In genomic region chr1:154628122-154628405, GRCh38 we compare ENCODE assay signal across 8 cellular contexts. TPM values are rescaled to one million over a fixed set of nuclear protein-coding genes. Genes with fewer than 3 reads are reported as not detected.
DNase-seq lines count a peak whose midpoint lies in the region; ATAC-seq lines count a peak whose summit lies in the region.

No MANE protein-coding gene starts in this region.

- peaks cover 11% of the 10 kb centered on the region for H3K9me3 ChIP-seq in iPS-20b (ENCODE audit: insufficient read depth, low read depth, low read length)

- H3K27me3 Mint-ChIP-seq in stimulated activated naive CD8-positive, alpha-beta T cell treated with anti-CD3 and anti-CD28 coated beads, Interleukin-15, Interleukin-2, amounts not matched to agents 100 ng/mL and 50 ng/mL, for 24 hours = peaks cover 8% of the 10 kb centered on the region
- peaks cover 4% of the 10 kb centered on the region for H3K27me3 Mint-ChIP-seq in activated naive CD8-positive, alpha-beta T cell treated with anti-CD3 and anti-CD28 coated beads for 36 hours

- peak overlapping the region; percentile 98 for H3K27ac Mint-ChIP-seq in stimulated activated naive CD8-positive, alpha-beta T cell treated with anti-CD3 and anti-CD28 coated beads, Interleukin-15, Interleukin-2, amounts not matched to agents 100 ng/mL and 50 ng/mL, for 24 hours
- peak overlapping the region; percentile 96 for H3K27ac Mint-ChIP-seq in activated naive CD8-positive, alpha-beta T cell treated with anti-CD3 and anti-CD28 coated beads for 36 hours

- H3K4me1 Mint-ChIP-seq in stimulated activated naive CD8-positive, alpha-beta T cell treated with anti-CD3 and anti-CD28 coated beads, Interleukin-15, Interleukin-2, amounts not matched to agents 100 ng/mL and 50 ng/mL, for 24 hours (ENCODE audit: low read depth) = peaks cover 47% of the 10 kb centered on the region
- peaks cover 32% of the 10 kb centered on the region for H3K4me1 Mint-ChIP-seq in activated naive CD8-positive, alpha-beta T cell treated with anti-CD3 and anti-CD28 coated beads for 36 hours

- no peaks in the 10 kb centered on the region for H3K27me3 ChIP-seq in iPS-20b (ENCODE audit: insufficient read depth, low read length)

- peak overlapping the region; percentile 92 for H3K9ac ChIP-seq in iPS-20b (ENCODE audit: low read depth, low read length)

- peak overlapping the region; percentile 91 for H3K4me3 ChIP-seq in iPS-20b (ENCODE audit: low read length)

- H3K4me1 ChIP-seq in iPS-20b (ENCODE audit: insufficient read depth, low read length) = 0 out of 2 replicates have a peak, but pooled peaks cover 5% of the 10 kb centered on the region

- H3K36me3 ChIP-seq in iPS-20b (ENCODE audit: insufficient read depth, low read depth, low read length) = peaks cover 14% of the 10 kb centered on the region; the same call in 1 of the 2 replicates

- peaks cover 28% of the 10 kb centered on the region for H3K36me3 Mint-ChIP-seq in stimulated activated naive CD8-positive, alpha-beta T cell treated with anti-CD3 and anti-CD28 coated beads, Interleukin-15, Interleukin-2, amounts not matched to agents 100 ng/mL and 50 ng/mL, for 24 hours (ENCODE audit: low read depth)
- peaks cover 27% of the 10 kb centered on the region for H3K36me3 Mint-ChIP-seq in activated naive CD8-positive, alpha-beta T cell treated with anti-CD3 and anti-CD28 coated beads for 36 hours

- DNase-seq in stimulated activated naive CD8-positive, alpha-beta T cell treated with anti-CD3 and anti-CD28 coated beads, Interleukin-15, Interleukin-2, amounts not matched to agents 100 U/mL and 50 U/mL, for 24 hours = no peak
- no peak for DNase-seq in activated naive CD8-positive, alpha-beta T cell treated with anti-CD3 and anti-CD28 coated beads for 36 hours
- DNase-seq in substantia nigra (lab: John Stamatoyannopoulos, UW) (no peak), H4 (ENCODE audit: low spot score) (no peak), NCI-H524 (lab: John Stamatoyannopoulos, UW) (no peak), HK-2 (ENCODE audit: unreplicated experiment) (no peak)

- H3K9me3 Mint-ChIP-seq in stimulated activated naive CD8-positive, alpha-beta T cell treated with anti-CD3 and anti-CD28 coated beads, Interleukin-15, Interleukin-2, amounts not matched to agents 100 ng/mL and 50 ng/mL, for 24 hours = peaks cover 5% of the 10 kb centered on the region
- peaks cover 8% of the 10 kb centered on the region for H3K9me3 Mint-ChIP-seq in activated naive CD8-positive, alpha-beta T cell treated with anti-CD3 and anti-CD28 coated beads for 36 hours

- H3K4me3 Mint-ChIP-seq in stimulated activated naive CD8-positive, alpha-beta T cell treated with anti-CD3 and anti-CD28 coated beads, Interleukin-15, Interleukin-2, amounts not matched to agents 100 ng/mL and 50 ng/mL, for 24 hours = peak overlapping the region; percentile 92
- H3K4me3 Mint-ChIP-seq in activated naive CD8-positive, alpha-beta T cell treated with anti-CD3 and anti-CD28 coated beads for 36 hours = peak overlapping the region; percentile 98

- ATAC-seq in stimulated activated naive CD8-positive, alpha-beta T cell treated with anti-CD3 and anti-CD28 coated beads, Interleukin-15, Interleukin-2, amounts not matched to agents 100 U/mL and 50 U/mL, for 24 hours = no peak

- H3K27ac ChIP-seq in iPS-20b (ENCODE audit: low read length) = peak overlapping the region; percentile 70
- peak overlapping the region; percentile 82 for H3K27ac ChIP-seq in substantia nigra (ENCODE audit: low read depth, low read length, poor library complexity, severe bottlenecking)

RNA-seq across cellular contexts. Expression of gene ADAR, which starts 20.1 kb away (rescaled TPM):
- 100 to 1,000 TPM; 256 TPM for total RNA-seq in activated naive CD8-positive, alpha-beta T cell treated with anti-CD3 and anti-CD28 coated beads for 36 hours
- 110 and 120 TPM in 2 replicates for total RNA-seq in H4 (2014; rRNA removed; shearing (Covaris generic))
